1 cellular context compared by ENCODE assay signal in the genomic region with DNA sequence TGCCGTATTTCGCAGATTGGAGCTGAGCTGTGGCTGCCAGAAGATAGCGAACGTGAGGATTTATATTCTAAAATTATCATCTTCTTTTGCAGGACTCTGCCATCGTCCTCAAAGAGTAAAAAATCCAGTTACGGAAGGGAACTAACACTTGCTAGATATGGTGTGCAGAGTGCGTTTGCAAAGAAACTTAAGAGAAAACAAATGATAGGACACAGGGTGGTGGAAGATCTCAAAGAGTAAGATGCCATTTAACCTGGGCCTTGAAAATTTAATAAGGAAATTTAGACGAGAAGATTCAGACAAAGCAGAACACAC.
TF ChIP-seq lines count a peak whose summit lies in the region.

No MANE protein-coding gene starts in this region.

TF ChIP-seq in IMR-90, 13 proteins besides CTCF, POLR2A, EP300 and RAD21 (continued from another document):
- TF ChIP-seq RCOR1 (IDR thresholded peaks at IDR 0.05; ENCODE audit: insufficient replicate concordance, low read length) (no peak), FOS (IDR thresholded peaks at IDR 0.05; ENCODE audit: low read depth, low read length) (no peak)
TF ChIP-seq in IMR-90: peak in this region for 0.
